1 cellular context compared by ENCODE assay signal in the genomic region with DNA sequence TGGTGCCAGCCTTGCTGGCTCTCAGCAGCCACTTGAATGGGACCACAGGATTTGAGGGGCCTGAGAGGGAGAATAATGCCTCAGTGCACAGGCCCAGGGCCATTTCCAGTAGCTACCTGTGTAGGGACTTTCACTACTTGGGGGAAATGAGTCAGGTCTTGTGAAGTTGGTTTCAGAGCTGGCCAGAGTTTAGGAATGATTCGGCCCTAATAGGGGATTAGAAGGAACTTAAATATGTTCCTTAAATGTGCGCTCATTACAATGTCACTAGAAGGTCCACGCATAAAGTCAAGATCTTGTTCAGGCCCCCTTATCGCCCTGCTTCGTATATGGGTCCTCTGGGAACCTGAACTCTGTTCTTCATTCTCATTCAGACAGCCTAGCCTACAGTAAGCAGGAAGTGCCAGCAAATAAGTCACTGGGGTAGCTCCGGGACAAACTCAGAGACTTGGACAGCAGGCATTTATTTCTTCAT.
TF ChIP-seq lines count a peak whose summit lies in the region.

No MANE protein-coding gene starts in this region.

TF ChIP-seq in GM12878, 131 proteins besides CTCF, POLR2A, EP300 and RAD21 (continued from another document):
- TF ChIP-seq, protein P1, sequence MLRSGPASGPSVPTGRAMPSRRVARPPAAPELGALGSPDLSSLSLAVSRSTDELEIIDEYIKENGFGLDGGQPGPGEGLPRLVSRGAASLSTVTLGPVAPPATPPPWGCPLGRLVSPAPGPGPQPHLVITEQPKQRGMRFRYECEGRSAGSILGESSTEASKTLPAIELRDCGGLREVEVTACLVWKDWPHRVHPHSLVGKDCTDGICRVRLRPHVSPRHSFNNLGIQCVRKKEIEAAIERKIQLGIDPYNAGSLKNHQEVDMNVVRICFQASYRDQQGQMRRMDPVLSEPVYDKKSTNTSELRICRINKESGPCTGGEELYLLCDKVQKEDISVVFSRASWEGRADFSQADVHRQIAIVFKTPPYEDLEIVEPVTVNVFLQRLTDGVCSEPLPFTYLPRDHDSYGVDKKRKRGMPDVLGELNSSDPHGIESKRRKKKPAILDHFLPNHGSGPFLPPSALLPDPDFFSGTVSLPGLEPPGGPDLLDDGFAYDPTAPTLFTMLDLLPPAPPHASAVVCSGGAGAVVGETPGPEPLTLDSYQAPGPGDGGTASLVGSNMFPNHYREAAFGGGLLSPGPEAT (IDR thresholded peaks at IDR 0.05; ENCODE audit: low read depth): peak; percentile 89
- no peak for TF ChIP-seq NR2C2 (IDR thresholded peaks at IDR 0.05; ENCODE audit: borderline replicate concordance, control insufficient read depth, insufficient read length, low read depth)
- TF ChIP-seq, protein P2, sequence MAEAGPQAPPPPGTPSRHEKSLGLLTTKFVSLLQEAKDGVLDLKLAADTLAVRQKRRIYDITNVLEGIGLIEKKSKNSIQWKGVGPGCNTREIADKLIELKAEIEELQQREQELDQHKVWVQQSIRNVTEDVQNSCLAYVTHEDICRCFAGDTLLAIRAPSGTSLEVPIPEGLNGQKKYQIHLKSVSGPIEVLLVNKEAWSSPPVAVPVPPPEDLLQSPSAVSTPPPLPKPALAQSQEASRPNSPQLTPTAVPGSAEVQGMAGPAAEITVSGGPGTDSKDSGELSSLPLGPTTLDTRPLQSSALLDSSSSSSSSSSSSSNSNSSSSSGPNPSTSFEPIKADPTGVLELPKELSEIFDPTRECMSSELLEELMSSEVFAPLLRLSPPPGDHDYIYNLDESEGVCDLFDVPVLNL (IDR thresholded peaks at IDR 0.05; ENCODE audit: low read depth, low read length): no peak
- TF ChIP-seq, protein P3, sequence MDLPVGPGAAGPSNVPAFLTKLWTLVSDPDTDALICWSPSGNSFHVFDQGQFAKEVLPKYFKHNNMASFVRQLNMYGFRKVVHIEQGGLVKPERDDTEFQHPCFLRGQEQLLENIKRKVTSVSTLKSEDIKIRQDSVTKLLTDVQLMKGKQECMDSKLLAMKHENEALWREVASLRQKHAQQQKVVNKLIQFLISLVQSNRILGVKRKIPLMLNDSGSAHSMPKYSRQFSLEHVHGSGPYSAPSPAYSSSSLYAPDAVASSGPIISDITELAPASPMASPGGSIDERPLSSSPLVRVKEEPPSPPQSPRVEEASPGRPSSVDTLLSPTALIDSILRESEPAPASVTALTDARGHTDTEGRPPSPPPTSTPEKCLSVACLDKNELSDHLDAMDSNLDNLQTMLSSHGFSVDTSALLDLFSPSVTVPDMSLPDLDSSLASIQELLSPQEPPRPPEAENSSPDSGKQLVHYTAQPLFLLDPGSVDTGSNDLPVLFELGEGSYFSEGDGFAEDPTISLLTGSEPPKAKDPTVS (IDR thresholded peaks at IDR 0.05; ENCODE audit: low read depth, low read length): no peak
- TF ChIP-seq, protein P4, sequence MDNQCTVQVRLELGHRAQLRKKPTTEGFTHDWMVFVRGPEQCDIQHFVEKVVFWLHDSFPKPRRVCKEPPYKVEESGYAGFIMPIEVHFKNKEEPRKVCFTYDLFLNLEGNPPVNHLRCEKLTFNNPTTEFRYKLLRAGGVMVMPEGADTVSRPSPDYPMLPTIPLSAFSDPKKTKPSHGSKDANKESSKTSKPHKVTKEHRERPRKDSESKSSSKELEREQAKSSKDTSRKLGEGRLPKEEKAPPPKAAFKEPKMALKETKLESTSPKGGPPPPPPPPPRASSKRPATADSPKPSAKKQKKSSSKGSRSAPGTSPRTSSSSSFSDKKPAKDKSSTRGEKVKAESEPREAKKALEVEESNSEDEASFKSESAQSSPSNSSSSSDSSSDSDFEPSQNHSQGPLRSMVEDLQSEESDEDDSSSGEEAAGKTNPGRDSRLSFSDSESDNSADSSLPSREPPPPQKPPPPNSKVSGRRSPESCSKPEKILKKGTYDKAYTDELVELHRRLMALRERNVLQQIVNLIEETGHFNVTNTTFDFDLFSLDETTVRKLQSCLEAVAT (IDR thresholded peaks at IDR 0.05): no peak
